ENCODE assay signal across 1 cellular context in genomic region chr5:30428866-30429407, GRCh38.
TF ChIP-seq lines count a peak whose summit lies in the region.
"Not testable (repeated sequence)": the region's sequence is repeated elsewhere in the genome, so short reads cannot be mapped to it uniquely, and the experiment has no call there.

No MANE protein-coding gene starts in this region.

TF ChIP-seq in HepG2, 621 proteins besides CTCF, POLR2A, EP300 and RAD21 (continued from another document):
- TF ChIP-seq, protein P1, sequence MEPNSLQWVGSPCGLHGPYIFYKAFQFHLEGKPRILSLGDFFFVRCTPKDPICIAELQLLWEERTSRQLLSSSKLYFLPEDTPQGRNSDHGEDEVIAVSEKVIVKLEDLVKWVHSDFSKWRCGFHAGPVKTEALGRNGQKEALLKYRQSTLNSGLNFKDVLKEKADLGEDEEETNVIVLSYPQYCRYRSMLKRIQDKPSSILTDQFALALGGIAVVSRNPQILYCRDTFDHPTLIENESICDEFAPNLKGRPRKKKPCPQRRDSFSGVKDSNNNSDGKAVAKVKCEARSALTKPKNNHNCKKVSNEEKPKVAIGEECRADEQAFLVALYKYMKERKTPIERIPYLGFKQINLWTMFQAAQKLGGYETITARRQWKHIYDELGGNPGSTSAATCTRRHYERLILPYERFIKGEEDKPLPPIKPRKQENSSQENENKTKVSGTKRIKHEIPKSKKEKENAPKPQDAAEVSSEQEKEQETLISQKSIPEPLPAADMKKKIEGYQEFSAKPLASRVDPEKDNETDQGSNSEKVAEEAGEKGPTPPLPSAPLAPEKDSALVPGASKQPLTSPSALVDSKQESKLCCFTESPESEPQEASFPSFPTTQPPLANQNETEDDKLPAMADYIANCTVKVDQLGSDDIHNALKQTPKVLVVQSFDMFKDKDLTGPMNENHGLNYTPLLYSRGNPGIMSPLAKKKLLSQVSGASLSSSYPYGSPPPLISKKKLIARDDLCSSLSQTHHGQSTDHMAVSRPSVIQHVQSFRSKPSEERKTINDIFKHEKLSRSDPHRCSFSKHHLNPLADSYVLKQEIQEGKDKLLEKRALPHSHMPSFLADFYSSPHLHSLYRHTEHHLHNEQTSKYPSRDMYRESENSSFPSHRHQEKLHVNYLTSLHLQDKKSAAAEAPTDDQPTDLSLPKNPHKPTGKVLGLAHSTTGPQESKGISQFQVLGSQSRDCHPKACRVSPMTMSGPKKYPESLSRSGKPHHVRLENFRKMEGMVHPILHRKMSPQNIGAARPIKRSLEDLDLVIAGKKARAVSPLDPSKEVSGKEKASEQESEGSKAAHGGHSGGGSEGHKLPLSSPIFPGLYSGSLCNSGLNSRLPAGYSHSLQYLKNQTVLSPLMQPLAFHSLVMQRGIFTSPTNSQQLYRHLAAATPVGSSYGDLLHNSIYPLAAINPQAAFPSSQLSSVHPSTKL (CRISPR knock-in tag; IDR thresholded peaks at IDR 0.05): peak; percentile 51; the same call in 1 of the 2 replicates
- TF ChIP-seq SP5 (CRISPR knock-in tag; IDR thresholded peaks at IDR 0.05; ENCODE audit: borderline replicate concordance, low read depth) (0 out of 2 replicates have a peak, but pooled peaks have one; percentile 26), YY1 (IDR thresholded peaks at IDR 0.05; ENCODE audit: insufficient read depth, insufficient replicate concordance, low read depth, low read length) (peak; percentile 52), SKI (IDR thresholded peaks at IDR 0.05; ENCODE audit: partially characterized antibody) (peak; percentile 16), SOX6 (CRISPR knock-in tag; IDR thresholded peaks at IDR 0.05) (0 out of 2 replicates have a peak, but pooled peaks have one; percentile 18), FOXA1 (CRISPR knock-in tag; IDR thresholded peaks at IDR 0.05) (peak; percentile 78), TBX2 (CRISPR knock-in tag; IDR thresholded peaks at IDR 0.05; ENCODE audit: borderline replicate concordance) (peak; percentile 33; the same call in 1 of the 2 replicates), ZNF772 (CRISPR knock-in tag; IDR thresholded peaks at IDR 0.05) (0 out of 2 replicates have a peak, but pooled peaks have one; percentile 36), ZNF281 (CRISPR knock-in tag; IDR thresholded peaks at IDR 0.05; ENCODE audit: borderline replicate concordance) (peak; percentile 91), FOXA3 (CRISPR knock-in tag; IDR thresholded peaks at IDR 0.05) (peak; percentile 74)
- TF ChIP-seq, protein P2, sequence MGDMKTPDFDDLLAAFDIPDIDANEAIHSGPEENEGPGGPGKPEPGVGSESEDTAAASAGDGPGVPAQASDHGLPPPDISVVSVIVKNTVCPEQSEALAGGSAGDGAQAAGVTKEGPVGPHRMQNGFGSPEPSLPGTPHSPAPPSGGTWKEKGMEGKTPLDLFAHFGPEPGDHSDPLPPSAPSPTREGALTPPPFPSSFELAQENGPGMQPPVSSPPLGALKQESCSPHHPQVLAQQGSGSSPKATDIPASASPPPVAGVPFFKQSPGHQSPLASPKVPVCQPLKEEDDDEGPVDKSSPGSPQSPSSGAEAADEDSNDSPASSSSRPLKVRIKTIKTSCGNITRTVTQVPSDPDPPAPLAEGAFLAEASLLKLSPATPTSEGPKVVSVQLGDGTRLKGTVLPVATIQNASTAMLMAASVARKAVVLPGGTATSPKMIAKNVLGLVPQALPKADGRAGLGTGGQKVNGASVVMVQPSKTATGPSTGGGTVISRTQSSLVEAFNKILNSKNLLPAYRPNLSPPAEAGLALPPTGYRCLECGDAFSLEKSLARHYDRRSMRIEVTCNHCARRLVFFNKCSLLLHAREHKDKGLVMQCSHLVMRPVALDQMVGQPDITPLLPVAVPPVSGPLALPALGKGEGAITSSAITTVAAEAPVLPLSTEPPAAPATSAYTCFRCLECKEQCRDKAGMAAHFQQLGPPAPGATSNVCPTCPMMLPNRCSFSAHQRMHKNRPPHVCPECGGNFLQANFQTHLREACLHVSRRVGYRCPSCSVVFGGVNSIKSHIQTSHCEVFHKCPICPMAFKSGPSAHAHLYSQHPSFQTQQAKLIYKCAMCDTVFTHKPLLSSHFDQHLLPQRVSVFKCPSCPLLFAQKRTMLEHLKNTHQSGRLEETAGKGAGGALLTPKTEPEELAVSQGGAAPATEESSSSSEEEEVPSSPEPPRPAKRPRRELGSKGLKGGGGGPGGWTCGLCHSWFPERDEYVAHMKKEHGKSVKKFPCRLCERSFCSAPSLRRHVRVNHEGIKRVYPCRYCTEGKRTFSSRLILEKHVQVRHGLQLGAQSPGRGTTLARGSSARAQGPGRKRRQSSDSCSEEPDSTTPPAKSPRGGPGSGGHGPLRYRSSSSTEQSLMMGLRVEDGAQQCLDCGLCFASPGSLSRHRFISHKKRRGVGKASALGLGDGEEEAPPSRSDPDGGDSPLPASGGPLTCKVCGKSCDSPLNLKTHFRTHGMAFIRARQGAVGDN (CRISPR knock-in tag; IDR thresholded peaks at IDR 0.05): peak; percentile 35
- TF ChIP-seq SOX6, FOXA1 (IDR thresholded peaks at IDR 0.05): not testable (repeated sequence)
